30 cellular contexts compared by ENCODE assay signal in genomic region chr6:19356692-19357091, GRCh38.
"Had no signal": no experiment of that assay in that cellular context is flagged by ENCODE, and none has a peak within 500 bp of the region (broad histone marks: within the 10 kb centered on the region; RNA-seq: fewer than 3 reads in every experiment).

No MANE protein-coding gene starts in this region.

- H3K9me3 Mint-ChIP-seq: activated naive CD8-positive, alpha-beta T cell treated with anti-CD3 and anti-CD28 coated beads for 36 hours had no signal

- H3K4me3 ChIP-seq: adrenal gland, ascending aorta, dorsolateral prefrontal cortex, pancreas, prostate gland, stomach, suprapubic skin, tibial artery had no signal

- H3K36me3 ChIP-seq: adrenal gland, ascending aorta, pancreas, prostate gland, stomach, suprapubic skin, tibial artery had no signal

- H3K4me1 Mint-ChIP-seq: activated naive CD8-positive, alpha-beta T cell treated with anti-CD3 and anti-CD28 coated beads for 36 hours; memory B cell; naive thymus-derived CD4-positive, alpha-beta T cell; stimulated activated naive B cell treated with anti-CD40 and anti-IgM and Interleukin-4, amounts not matched to agents 10 μg/mL and 1 μg/mL and 100 μg/mL, for 72 hours had no signal

- H3K4me1 ChIP-seq: adrenal gland, ascending aorta, pancreas, prostate gland, stomach, suprapubic skin, tibial artery had no signal

- H3K27ac Mint-ChIP-seq: activated naive CD8-positive, alpha-beta T cell treated with anti-CD3 and anti-CD28 coated beads for 36 hours; effector memory CD8-positive, alpha-beta T cell; memory B cell; naive thymus-derived CD4-positive, alpha-beta T cell; stimulated activated naive B cell treated with anti-CD40 and anti-IgM and Interleukin-4, amounts not matched to agents 10 μg/mL and 1 μg/mL and 100 μg/mL, for 72 hours had no signal

- H3K27ac ChIP-seq: adrenal gland, ascending aorta, dorsolateral prefrontal cortex, pancreas, prostate gland, stomach, suprapubic skin, tibial artery, VCaP had no signal

- H3K27me3 ChIP-seq: adrenal gland, ascending aorta, pancreas, stomach, suprapubic skin, tibial artery had no signal

- DNase-seq: activated CD4-positive, alpha-beta T cell treated with anti-CD3 and anti-CD28 coated beads for 48 hours; activated CD4-positive, alpha-beta T cell treated with anti-CD3 and anti-CD28 coated beads, Interleukin-2, amount 50 U/mL, for 48 hours; activated CD8-positive, alpha-beta memory T cell treated with anti-CD3 and anti-CD28 coated beads for 24 hours; activated effector memory CD4-positive, alpha-beta T cell treated with Interleukin-2 at 50 U/mL for 16 hours; activated naive CD4-positive, alpha-beta T cell treated with Interleukin-2 at 50 U/mL for 16 hours; activated naive CD8-positive, alpha-beta T cell treated with anti-CD3 and anti-CD28 coated beads for 36 hours; adrenal gland; dorsolateral prefrontal cortex; effector memory CD8-positive, alpha-beta T cell; foreskin fibroblast; head of caudate nucleus; hippocampal formation; kidney; left colon; midbrain; naive thymus-derived CD4-positive, alpha-beta T cell; nucleus accumbens; pancreas; stimulated activated CD4-positive, alpha-beta T cell treated with anti-CD3 and anti-CD28 coated beads, Interleukin-15, amount 100 ng/mL, for 24 hours; stimulated activated CD4-positive, alpha-beta T cell treated with anti-CD3 and anti-CD28 coated beads, Interleukin-2, amount 100 ng/mL, for 24 hours; stimulated activated naive B cell treated with anti-CD40 and anti-IgM and Interleukin-4, amounts not matched to agents 10 μg/mL and 1 μg/mL and 100 μg/mL, for 72 hours; stomach; T-helper 9 cell; tibial artery had no signal

- ATAC-seq: activated CD4-positive, CD25-positive, alpha-beta regulatory T cell treated with anti-CD3 and anti-CD28 coated beads, Interleukin-2, amount 50 U/mL, for 24 hours; effector memory CD8-positive, alpha-beta T cell; left colon; naive thymus-derived CD4-positive, alpha-beta T cell; pancreas; stimulated activated naive B cell treated with anti-CD40 and anti-IgM and Interleukin-4, amounts not matched to agents 10 μg/mL and 1 μg/mL and 100 μg/mL, for 72 hours had no signal

- H3K27me3 Mint-ChIP-seq: activated naive CD8-positive, alpha-beta T cell treated with anti-CD3 and anti-CD28 coated beads for 36 hours; effector memory CD8-positive, alpha-beta T cell; memory B cell; naive thymus-derived CD4-positive, alpha-beta T cell; stimulated activated naive B cell treated with anti-CD40 and anti-IgM and Interleukin-4, amounts not matched to agents 10 μg/mL and 1 μg/mL and 100 μg/mL, for 72 hours had no signal

- H3K36me3 Mint-ChIP-seq: activated naive CD8-positive, alpha-beta T cell treated with anti-CD3 and anti-CD28 coated beads for 36 hours; memory B cell; naive thymus-derived CD4-positive, alpha-beta T cell; stimulated activated naive B cell treated with anti-CD40 and anti-IgM and Interleukin-4, amounts not matched to agents 10 μg/mL and 1 μg/mL and 100 μg/mL, for 72 hours had no signal

- H3K4me3 Mint-ChIP-seq: activated naive CD8-positive, alpha-beta T cell treated with anti-CD3 and anti-CD28 coated beads for 36 hours; effector memory CD8-positive, alpha-beta T cell; memory B cell; naive thymus-derived CD4-positive, alpha-beta T cell; stimulated activated naive B cell treated with anti-CD40 and anti-IgM and Interleukin-4, amounts not matched to agents 10 μg/mL and 1 μg/mL and 100 μg/mL, for 72 hours had no signal

- H3K9me3 ChIP-seq: adrenal gland, ascending aorta, pancreas, prostate gland, stomach, suprapubic skin, tibial artery had no signal
